1 cellular context compared by ENCODE assay signal in the genomic region with DNA sequence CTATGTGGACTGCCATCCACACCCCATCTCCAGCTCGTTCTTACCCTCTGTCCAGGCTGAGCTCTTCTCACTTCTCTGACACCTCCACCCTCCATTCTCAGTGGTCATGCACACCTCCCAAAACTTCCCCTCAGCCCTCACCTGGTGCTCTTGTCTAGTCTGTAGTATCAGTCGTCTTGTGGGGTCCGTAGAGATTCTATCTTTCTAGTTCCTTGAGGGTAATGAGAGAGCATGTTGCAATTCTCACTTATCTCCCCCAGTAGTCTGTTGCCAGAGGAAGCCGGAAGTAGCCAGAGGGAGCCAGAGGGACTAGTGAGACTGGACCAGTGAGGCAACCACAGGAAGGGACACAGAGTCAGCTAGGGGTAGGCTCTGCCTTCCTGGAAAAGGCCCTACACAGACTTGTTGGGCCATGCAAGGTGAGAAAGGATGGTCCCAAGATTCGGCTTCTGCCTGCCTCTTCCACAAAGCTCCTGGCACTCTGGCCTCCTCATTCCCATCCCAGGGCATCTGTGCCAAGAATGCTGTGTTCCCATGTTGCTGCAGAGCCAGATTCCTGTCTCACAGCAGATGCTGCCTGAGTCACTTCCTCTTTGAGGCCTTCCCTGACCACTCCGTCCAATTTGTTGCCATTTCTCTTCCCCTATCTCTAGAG.
TF ChIP-seq lines count a peak whose summit lies in the region.

No MANE protein-coding gene starts in this region.

TF ChIP-seq in GM23338, 12 proteins besides CTCF, POLR2A, EP300 and RAD21 (continued from another document):
- TF ChIP-seq, protein P1, sequence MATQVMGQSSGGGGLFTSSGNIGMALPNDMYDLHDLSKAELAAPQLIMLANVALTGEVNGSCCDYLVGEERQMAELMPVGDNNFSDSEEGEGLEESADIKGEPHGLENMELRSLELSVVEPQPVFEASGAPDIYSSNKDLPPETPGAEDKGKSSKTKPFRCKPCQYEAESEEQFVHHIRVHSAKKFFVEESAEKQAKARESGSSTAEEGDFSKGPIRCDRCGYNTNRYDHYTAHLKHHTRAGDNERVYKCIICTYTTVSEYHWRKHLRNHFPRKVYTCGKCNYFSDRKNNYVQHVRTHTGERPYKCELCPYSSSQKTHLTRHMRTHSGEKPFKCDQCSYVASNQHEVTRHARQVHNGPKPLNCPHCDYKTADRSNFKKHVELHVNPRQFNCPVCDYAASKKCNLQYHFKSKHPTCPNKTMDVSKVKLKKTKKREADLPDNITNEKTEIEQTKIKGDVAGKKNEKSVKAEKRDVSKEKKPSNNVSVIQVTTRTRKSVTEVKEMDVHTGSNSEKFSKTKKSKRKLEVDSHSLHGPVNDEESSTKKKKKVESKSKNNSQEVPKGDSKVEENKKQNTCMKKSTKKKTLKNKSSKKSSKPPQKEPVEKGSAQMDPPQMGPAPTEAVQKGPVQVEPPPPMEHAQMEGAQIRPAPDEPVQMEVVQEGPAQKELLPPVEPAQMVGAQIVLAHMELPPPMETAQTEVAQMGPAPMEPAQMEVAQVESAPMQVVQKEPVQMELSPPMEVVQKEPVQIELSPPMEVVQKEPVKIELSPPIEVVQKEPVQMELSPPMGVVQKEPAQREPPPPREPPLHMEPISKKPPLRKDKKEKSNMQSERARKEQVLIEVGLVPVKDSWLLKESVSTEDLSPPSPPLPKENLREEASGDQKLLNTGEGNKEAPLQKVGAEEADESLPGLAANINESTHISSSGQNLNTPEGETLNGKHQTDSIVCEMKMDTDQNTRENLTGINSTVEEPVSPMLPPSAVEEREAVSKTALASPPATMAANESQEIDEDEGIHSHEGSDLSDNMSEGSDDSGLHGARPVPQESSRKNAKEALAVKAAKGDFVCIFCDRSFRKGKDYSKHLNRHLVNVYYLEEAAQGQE (IDR thresholded peaks at IDR 0.05; ENCODE audit: unreplicated experiment) = no peak
- no peak for TF ChIP-seq ZNF331 (CRISPR knock-in tag; IDR thresholded peaks at IDR 0.05; ENCODE audit: low read depth)
